Comparison of ENCODE assay signal across 17 cellular contexts in genomic region chrX:9110808-9111207, GRCh38.
"Had no signal": no experiment of that assay in that cellular context is flagged by ENCODE, and none has a peak within 500 bp of the region (broad histone marks: within the 10 kb centered on the region; RNA-seq: fewer than 3 reads in every experiment).

No MANE protein-coding gene starts in this region.

- H3K36me3 ChIP-seq: adrenal gland, ovary, thyroid gland had no signal

- DNase-seq: activated CD4-positive, alpha-beta T cell treated with anti-CD3 and anti-CD28 coated beads for 48 hours; activated CD8-positive, alpha-beta memory T cell treated with anti-CD3 and anti-CD28 coated beads, Interleukin-2, amount 50 U/mL, for 4 hours; activated effector memory CD4-positive, alpha-beta T cell treated with Interleukin-2 at 50 U/mL for 16 hours; activated naive CD4-positive, alpha-beta T cell treated with anti-CD3 and anti-CD28 coated beads, Interleukin-2, amount 10 ng/mL, durations not matched to agents 7 days and 5 days; activated T-cell treated with anti-CD3 and anti-CD28 coated beads, Interleukin-2, amount 50 U/mL, for 4 hours; adrenal gland; dermis blood vessel endothelial cell; effector memory CD4-positive, alpha-beta T cell; foreskin fibroblast; natural killer cell; ovary; psoas muscle; right cardiac atrium; stimulated activated CD4-positive, alpha-beta T cell treated with anti-CD3 and anti-CD28 coated beads, Interleukin-2, amount 100 ng/mL, for 24 hours; stimulated activated naive CD4-positive, alpha-beta T cell treated with Interleukin-2 at 50 U/mL for 16 hours; thyroid gland had no signal

- H3K27me3 Mint-ChIP-seq: activated naive CD4-positive, alpha-beta T cell treated with anti-CD3 and anti-CD28 coated beads, Interleukin-2, amount 10 ng/mL, durations not matched to agents 7 days and 5 days had no signal

- H3K4me1 ChIP-seq: adrenal gland, psoas muscle, thyroid gland had no signal

- H3K27ac Mint-ChIP-seq: activated naive CD4-positive, alpha-beta T cell treated with anti-CD3 and anti-CD28 coated beads, Interleukin-2, amount 10 ng/mL, durations not matched to agents 7 days and 5 days; natural killer cell had no signal

- H3K36me3 Mint-ChIP-seq: activated naive CD4-positive, alpha-beta T cell treated with anti-CD3 and anti-CD28 coated beads, Interleukin-2, amount 10 ng/mL, durations not matched to agents 7 days and 5 days; natural killer cell had no signal

- H3K4me3 ChIP-seq: adrenal gland, hepatocyte, ovary, psoas muscle, thyroid gland had no signal

- H3K27me3 ChIP-seq: adrenal gland, hepatocyte, ovary, thyroid gland had no signal

- H3K9me3 Mint-ChIP-seq: activated naive CD4-positive, alpha-beta T cell treated with anti-CD3 and anti-CD28 coated beads, Interleukin-2, amount 10 ng/mL, durations not matched to agents 7 days and 5 days; activated T-cell treated with anti-CD3 and anti-CD28 coated beads, Interleukin-2, amount 50 U/mL, for 4 hours; natural killer cell had no signal

- ATAC-seq: activated T-cell treated with anti-CD3 and anti-CD28 coated beads, Interleukin-2, amount 50 U/mL, for 4 hours; natural killer cell; psoas muscle; right cardiac atrium had no signal

- H3K4me1 Mint-ChIP-seq: activated naive CD4-positive, alpha-beta T cell treated with anti-CD3 and anti-CD28 coated beads, Interleukin-2, amount 10 ng/mL, durations not matched to agents 7 days and 5 days; natural killer cell had no signal

- H3K27ac ChIP-seq: adrenal gland, hepatocyte, ovary, psoas muscle, thyroid gland had no signal

- H3K9me3 ChIP-seq: adrenal gland, ovary, psoas muscle, thyroid gland had no signal

- H3K4me3 Mint-ChIP-seq: activated naive CD4-positive, alpha-beta T cell treated with anti-CD3 and anti-CD28 coated beads, Interleukin-2, amount 10 ng/mL, durations not matched to agents 7 days and 5 days; activated T-cell treated with anti-CD3 and anti-CD28 coated beads, Interleukin-2, amount 50 U/mL, for 4 hours; natural killer cell had no signal
